ENCODE assay signal across 10 cellular contexts in genomic region chr5:140672455-140673186, GRCh38. TPM values are rescaled to one million over a fixed set of nuclear protein-coding genes. Genes with fewer than 3 reads are reported as not detected.
DNase-seq lines count a peak whose midpoint lies in the region; ATAC-seq and TF ChIP-seq lines count a peak whose summit lies in the region.
"Had no signal": no experiment of that assay in that cellular context is flagged by ENCODE, and none has a peak within 500 bp of the region (broad histone marks: within the 10 kb centered on the region; RNA-seq: fewer than 3 reads in every experiment).

No MANE protein-coding gene starts in this region.

- peak; percentile 14 for DNase-seq in activated gamma-delta T cell (lab: John Stamatoyannopoulos, UW)
- DNase-seq in activated gamma-delta T cell treated with Interleukin-2 at 50 U/mL for 16 hours, result no peak
- DNase-seq in amniotic epithelial cell (ENCODE audit: low read depth), result peak; percentile 34
- DNase-seq in iris pigment epithelial cell (ENCODE audit: low read depth), result peak; percentile 27
- DNase-seq in thyroid gland, result peak; percentile 18 to 22
- no peak for DNase-seq in NCI-H2171 treated with DMSO at 0.1 percent for 48 hours (lab: John Stamatoyannopoulos, UW)
- DNase-seq: stimulated activated CD4-positive, alpha-beta T cell treated with anti-CD3 and anti-CD28 coated beads, Interleukin-4, amount 100 ng/mL, for 24 hours had no signal

- no peak for TF ChIP-seq POLR2A in thyroid gland (IDR thresholded peaks at IDR 0.05)

- no peaks in the 10 kb centered on the region for H3K27me3 ChIP-seq in thyroid gland

- intact Hi-C loops in thyroid gland (cut with DNase I), result no loop called here

- no peaks in the 10 kb centered on the region for H3K4me1 ChIP-seq in thyroid gland

- H3K36me3 ChIP-seq in thyroid gland, result peaks cover 42 to 60% of the 10 kb centered on the region in 2 donors

- H3K4me3 ChIP-seq in thyroid gland (replicated peaks in 1 of 3), result no peak overlapping the region

- H3K9me3 ChIP-seq in thyroid gland, result no peaks in the 10 kb centered on the region

- WGBS in thyroid gland, 2 donors, result 49 to 79% methylated on average over 19 to 53 of the region's 70 CpGs

- no peak for TF ChIP-seq CTCF in thyroid gland (IDR thresholded peaks at IDR 0.05)

- no peak overlapping the region for H3K27ac ChIP-seq in thyroid gland
- H3K27ac ChIP-seq: C4-2B had no signal

- ATAC-seq in GM19452 (IDR thresholded peaks at IDR 0.05; ENCODE audit: unreplicated experiment), result no peak
- no peak for ATAC-seq in HG02678 (IDR thresholded peaks at IDR 0.05; ENCODE audit: unreplicated experiment)

RNA-seq across cellular contexts. Expression of gene DND1, which starts 0.8 kb away (rescaled TPM):
- total RNA-seq in thyroid gland, result 1 to 10 TPM in 2 of 4 donors, not detected in 2; 1.3 to 2.0 TPM

RNA-seq across cellular contexts. Expression of gene WDR55, which starts 7.9 kb away (rescaled TPM):
- total RNA-seq in thyroid gland, result 10 to 100 TPM; 19.5 to 23.8 (median 20.7) TPM

RNA-seq across cellular contexts. Expression of gene HARS1, which starts 18.5 kb away (rescaled TPM):
- total RNA-seq in thyroid gland, result 10 to 100 TPM; 41.0 to 56.8 (median 48.2) TPM

RNA-seq across cellular contexts. Expression of gene HARS2, which starts 18.6 kb away (rescaled TPM):
- 10 to 100 TPM; 29.3 to 31.8 (median 30.1) TPM for total RNA-seq in thyroid gland

RNA-seq across cellular contexts. Expression of gene IK, which starts 25.0 kb away (rescaled TPM):
- total RNA-seq in thyroid gland, result 100 to 1,000 TPM; 106 to 279 (median 161) TPM

Comparison
In these comparisons a context has a peak if more than half of its experiments do, and no peak if none do; other contexts are left out.
1. DNase-seq: peak in activated gamma-delta T cell (single experiment), amniotic epithelial cell (single experiment), iris pigment epithelial cell (single experiment) and thyroid gland (2 of 2); none in activated gamma-delta T cell treated with Interleukin-2 at 50 U/mL for 16 hours (single experiment) and NCI-H2171 treated with DMSO at 0.1 percent for 48 hours (single experiment).